1 cellular context compared by ENCODE assay signal in the genomic region with DNA sequence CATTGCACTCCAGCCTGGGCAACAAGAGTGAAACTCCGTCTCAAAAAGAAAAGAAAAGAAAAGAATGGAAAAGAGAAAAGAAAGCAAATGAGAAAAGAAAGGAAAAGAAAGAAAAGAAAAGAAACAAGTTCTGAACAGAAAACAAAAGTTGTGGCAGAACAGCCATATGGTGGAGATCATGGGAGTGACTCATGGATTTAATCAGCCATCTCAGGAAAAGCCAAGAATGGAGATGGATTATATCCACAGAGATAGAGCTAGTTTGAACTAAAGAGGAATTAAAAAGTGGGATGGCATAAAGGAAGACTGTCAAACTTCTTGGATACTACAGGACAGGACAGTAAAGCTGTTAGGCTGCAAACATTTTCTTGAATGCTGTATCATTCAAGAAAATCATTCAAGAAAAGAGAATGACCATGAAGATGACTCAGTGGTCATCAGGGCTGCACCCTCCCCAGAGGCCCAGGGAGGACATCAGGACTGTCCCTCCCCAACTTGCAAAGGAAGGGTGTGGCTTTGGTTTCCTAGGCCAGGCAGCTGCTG.
A peak's percentile ranks its signal among the peaks of the same experiment; 100 is the strongest.
TF ChIP-seq lines count a peak whose summit lies in the region.

No MANE protein-coding gene starts in this region.

TF ChIP-seq in HEK293, 187 proteins besides CTCF, POLR2A, EP300 and RAD21 (continued from another document):
- no peak for TF ChIP-seq TSHZ1 (tag by site-specific recombination; IDR thresholded peaks at IDR 0.05; ENCODE audit: borderline replicate concordance)
- no peak for TF ChIP-seq MEIS1 (CRISPR knock-in tag; IDR thresholded peaks at IDR 0.05; ENCODE audit: borderline replicate concordance)
- no peak for TF ChIP-seq ZBTB49 (tag by site-specific recombination; IDR thresholded peaks at IDR 0.05; ENCODE audit: low read depth)
- no peak for TF ChIP-seq ZSCAN23 (tag by site-specific recombination; IDR thresholded peaks at IDR 0.05)
- no peak for TF ChIP-seq ZSCAN5A (tag by site-specific recombination; IDR thresholded peaks at IDR 0.05)
- no peak for TF ChIP-seq GLI2 (tag by site-specific recombination; IDR thresholded peaks at IDR 0.05; ENCODE audit: borderline replicate concordance, low read depth)
- TF ChIP-seq ZNF768 (tag by site-specific recombination; IDR thresholded peaks at IDR 0.05), result no peak
- TF ChIP-seq ZNF530 (tag by site-specific recombination; IDR thresholded peaks at IDR 0.05; ENCODE audit: low read depth), result no peak
- no peak for TF ChIP-seq ZNF16 (tag by site-specific recombination; IDR thresholded peaks at IDR 0.05; ENCODE audit: low read depth)
- no peak for TF ChIP-seq ZNF645 (tag by site-specific recombination; IDR thresholded peaks at IDR 0.05)
- no peak for TF ChIP-seq TRIM28 (IDR thresholded peaks at IDR 0.05; ENCODE audit: borderline replicate concordance, low read length)
- TF ChIP-seq ZNF19 (tag by site-specific recombination; IDR thresholded peaks at IDR 0.05; ENCODE audit: low read depth), result no peak
- no peak for TF ChIP-seq ZNF423 (tag by site-specific recombination; IDR thresholded peaks at IDR 0.05)
- TF ChIP-seq ZNF670 (tag by site-specific recombination; IDR thresholded peaks at IDR 0.05; ENCODE audit: low read depth), result no peak
- TF ChIP-seq ZNF501 (tag by site-specific recombination; IDR thresholded peaks at IDR 0.05), result no peak
- TF ChIP-seq ZNF169 (tag by site-specific recombination; IDR thresholded peaks at IDR 0.05), result no peak
- TF ChIP-seq ZNF600 (tag by site-specific recombination; IDR thresholded peaks at IDR 0.05), result peak; percentile 95
- TF ChIP-seq WT1 (tag by site-specific recombination; IDR thresholded peaks at IDR 0.05), result 0 out of 2 replicates have a peak, but pooled peaks have one; percentile 30
- TF ChIP-seq, protein P1, sequence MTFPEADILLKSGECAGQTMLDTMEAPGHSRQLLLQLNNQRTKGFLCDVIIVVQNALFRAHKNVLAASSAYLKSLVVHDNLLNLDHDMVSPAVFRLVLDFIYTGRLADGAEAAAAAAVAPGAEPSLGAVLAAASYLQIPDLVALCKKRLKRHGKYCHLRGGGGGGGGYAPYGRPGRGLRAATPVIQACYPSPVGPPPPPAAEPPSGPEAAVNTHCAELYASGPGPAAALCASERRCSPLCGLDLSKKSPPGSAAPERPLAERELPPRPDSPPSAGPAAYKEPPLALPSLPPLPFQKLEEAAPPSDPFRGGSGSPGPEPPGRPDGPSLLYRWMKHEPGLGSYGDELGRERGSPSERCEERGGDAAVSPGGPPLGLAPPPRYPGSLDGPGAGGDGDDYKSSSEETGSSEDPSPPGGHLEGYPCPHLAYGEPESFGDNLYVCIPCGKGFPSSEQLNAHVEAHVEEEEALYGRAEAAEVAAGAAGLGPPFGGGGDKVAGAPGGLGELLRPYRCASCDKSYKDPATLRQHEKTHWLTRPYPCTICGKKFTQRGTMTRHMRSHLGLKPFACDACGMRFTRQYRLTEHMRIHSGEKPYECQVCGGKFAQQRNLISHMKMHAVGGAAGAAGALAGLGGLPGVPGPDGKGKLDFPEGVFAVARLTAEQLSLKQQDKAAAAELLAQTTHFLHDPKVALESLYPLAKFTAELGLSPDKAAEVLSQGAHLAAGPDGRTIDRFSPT (tag by site-specific recombination; IDR thresholded peaks at IDR 0.05), result no peak
- TF ChIP-seq ZNF404 (tag by site-specific recombination; IDR thresholded peaks at IDR 0.05), result no peak
- TF ChIP-seq ZNF174 (tag by site-specific recombination; IDR thresholded peaks at IDR 0.05), result no peak
- no peak for TF ChIP-seq ZNF777 (tag by site-specific recombination; IDR thresholded peaks at IDR 0.05; ENCODE audit: borderline replicate concordance)
- TF ChIP-seq ZNF112 (tag by site-specific recombination; IDR thresholded peaks at IDR 0.05), result no peak
- no peak for TF ChIP-seq BCL11A (tag by site-specific recombination; IDR thresholded peaks at IDR 0.05; ENCODE audit: low read depth)
- TF ChIP-seq ZNF544 (tag by site-specific recombination; IDR thresholded peaks at IDR 0.05), result no peak
- no peak for TF ChIP-seq ZNF76 (tag by site-specific recombination; IDR thresholded peaks at IDR 0.05; ENCODE audit: borderline replicate concordance, low read depth)
- peak; percentile 98 for TF ChIP-seq PRDM1 (tag by site-specific recombination; IDR thresholded peaks at IDR 0.05)
